ENCODE assay signal across 14 cellular contexts in genomic region chr6:126625019-126625418, GRCh38.
A peak's percentile ranks its signal among the peaks of the same experiment; 100 is the strongest.
DNase-seq lines count a peak whose midpoint lies in the region; ATAC-seq and TF ChIP-seq lines count a peak whose summit lies in the region.
"Had no signal": no experiment of that assay in that cellular context is flagged by ENCODE, and none has a peak within 500 bp of the region (broad histone marks: within the 10 kb centered on the region; RNA-seq: fewer than 3 reads in every experiment).

No MANE protein-coding gene starts in this region.

- CTCF ChIA-PET in SK-N-SH (lab: Yijun Ruan, JAX), result no interaction called here

- H3K79me2 ChIP-seq in SK-N-SH (ENCODE audit: insufficient read depth), result no peaks in the 10 kb centered on the region

- WGBS in SK-N-SH (ENCODE audit: low lambda C conversion rate), result 29% methylated on average over 2 of the region's 2 CpGs

- H3K9me2 ChIP-seq in SK-N-SH, result no peaks in the 10 kb centered on the region

- no peaks in the 10 kb centered on the region for H3F3A ChIP-seq in SK-N-SH (replicated peaks; ENCODE audit: insufficient read depth)

- H3K9me3 ChIP-seq in SK-N-SH, result no peaks in the 10 kb centered on the region
- H3K9me3 ChIP-seq: thyroid gland had no signal

- no peak overlapping the region for H3K4me2 ChIP-seq in SK-N-SH
- H3K4me2 ChIP-seq: KMS-11 had no signal

- H3K36me3 ChIP-seq in SK-N-SH (replicated peaks in 1 of 2; ENCODE audit: control insufficient read depth in 1 of 2, insufficient read depth in 2 of 2, low read length in 1 of 2), result no peaks in the 10 kb centered on the region
- H3K36me3 ChIP-seq: thyroid gland had no signal

- no peak overlapping the region for H3K27ac ChIP-seq in SK-N-SH (ENCODE audit: low read depth in 2 of 2, low read length in 1 of 2)
- H3K27ac ChIP-seq: 22Rv1, KMS-11, thyroid gland had no signal

- H3K4me1 ChIP-seq in SK-N-SH (ENCODE audit: control insufficient read depth in 1 of 2, insufficient read depth in 2 of 2, low read depth in 1 of 2, low read length in 1 of 2), result peaks cover 0 to 3% of the 10 kb centered on the region in 2 experiments; a peak in 1 of 4 replicates
- H3K4me1 ChIP-seq: thyroid gland had no signal

- DNase-seq in SK-N-SH, result no peak
- peak; percentile 66 for DNase-seq in astrocyte of the hippocampus (ENCODE audit: low read depth, low spot score)
- DNase-seq in hepatic stellate cell (ENCODE audit: low spot score), result peak; percentile 7
- DNase-seq in smooth muscle cell of the brain vasculature (ENCODE audit: low read depth, low spot score), result peak; percentile 28
- no peak for DNase-seq in NCI-H1048 (lab: John Stamatoyannopoulos, UW)
- DNase-seq in NCI-H2227 treated with DMSO at 0.1 percent for 48 hours (lab: John Stamatoyannopoulos, UW), result no peak
- DNase-seq: activated CD8-positive, alpha-beta memory T cell treated with anti-CD3 and anti-CD28 coated beads, Interleukin-2, amount 10 ng/mL, durations not matched to agents 7 days and 5 days; RPMI8226; small intestine; thyroid gland had no signal

- H3K4me3 ChIP-seq in SK-N-SH (ENCODE audit: low read depth in 2 of 2, low read length in 1 of 2), result no peak overlapping the region
- H3K4me3 ChIP-seq: thyroid gland had no signal

- no peak for TF ChIP-seq RAD21 in SK-N-SH (IDR thresholded peaks at IDR 0.05; ENCODE audit: low read length)

- H4K20me1 ChIP-seq in SK-N-SH (ENCODE audit: insufficient read depth), result no peaks in the 10 kb centered on the region

- no peak for TF ChIP-seq CTCF in SK-N-SH (IDR thresholded peaks at IDR 0.05)

- TF ChIP-seq EP300 in SK-N-SH (IDR thresholded peaks at IDR 0.05; ENCODE audit: borderline replicate concordance in 1 of 2, low read depth in 1 of 2, low read length in 1 of 2), result no peak

- no peak overlapping the region for H2AFZ ChIP-seq in SK-N-SH (ENCODE audit: low read depth)

- H3K27me3 ChIP-seq in SK-N-SH (ENCODE audit: insufficient read depth), result no peaks in the 10 kb centered on the region
- H3K27me3 ChIP-seq: thyroid gland had no signal

- ATAC-seq in SK-N-SH treated with all-trans-retinoic acid at 6 μM for 48 hours, result no peak
- no peak for ATAC-seq in GM18517 (IDR thresholded peaks at IDR 0.05; ENCODE audit: unreplicated experiment)
- ATAC-seq: activated CD8-positive, alpha-beta memory T cell treated with anti-CD3 and anti-CD28 coated beads, Interleukin-2, amount 10 ng/mL, durations not matched to agents 7 days and 5 days had no signal

- POLR2A ChIA-PET in SK-N-SH (lab: Yijun Ruan, JAX), result interaction anchor here (0.5 kb wide), 1 partner anchor 365 kb away, joined by 3 read pairs; no protein-coding TSS in a partner anchor

- no peak overlapping the region for H3K9ac ChIP-seq in SK-N-SH
- H3K9ac ChIP-seq: KMS-11 had no signal

TF ChIP-seq in SK-N-SH, 30 proteins besides CTCF, POLR2A, EP300 and RAD21:
- TF ChIP-seq REST (IDR thresholded peaks at IDR 0.05; ENCODE audit: low read depth, low read length) (peak; percentile 94), YY1 (IDR thresholded peaks at IDR 0.05; ENCODE audit: low read depth) (no peak)

TF ChIP-seq in SK-N-SH treated with all-trans-retinoic acid at 6 μM for 48 hours, 23 proteins besides CTCF, POLR2A, EP300 and RAD21:
- TF ChIP-seq ZNF565 (CRISPR knock-in tag; conservative IDR thresholded peaks at IDR 0.05; ENCODE audit: low read depth) (no peak), ESRRG (CRISPR knock-in tag; IDR thresholded peaks at IDR 0.05) (no peak), TOX (CRISPR knock-in tag; IDR thresholded peaks at IDR 0.05; ENCODE audit: borderline replicate concordance) (no peak), ARNTL (CRISPR knock-in tag; IDR thresholded peaks at IDR 0.05; ENCODE audit: borderline replicate concordance, low read depth) (no peak), PATZ1 (CRISPR knock-in tag; IDR thresholded peaks at IDR 0.05; ENCODE audit: borderline replicate concordance) (no peak), POU6F1 (CRISPR knock-in tag; IDR thresholded peaks at IDR 0.05; ENCODE audit: borderline replicate concordance, low read depth) (no peak), OSR1 (CRISPR knock-in tag; IDR thresholded peaks at IDR 0.05) (no peak), CREB5 (CRISPR knock-in tag; IDR thresholded peaks at IDR 0.05; ENCODE audit: low read depth) (no peak), ZC3H10 (CRISPR knock-in tag; IDR thresholded peaks at IDR 0.05) (no peak)
TF ChIP-seq in SK-N-SH treated with all-trans-retinoic acid at 6 μM for 48 hours: peak in this region for 0.

Comparison
In these comparisons a context has a peak if more than half of its experiments do, and no peak if none do; other contexts are left out.
1. DNase-seq: peak in astrocyte of the hippocampus (single experiment), hepatic stellate cell (single experiment) and smooth muscle cell of the brain vasculature (single experiment); none in SK-N-SH (single experiment), NCI-H1048 (single experiment) and NCI-H2227 treated with DMSO at 0.1 percent for 48 hours (single experiment).